ENCODE assay signal across 1 cellular context in genomic region chr3:492586-493296, GRCh38.
TF ChIP-seq lines count a peak whose summit lies in the region.

No MANE protein-coding gene starts in this region.

TF ChIP-seq in H1, 55 proteins besides CTCF, POLR2A, EP300 and RAD21 (continued from another document):
- TF ChIP-seq, protein P1, sequence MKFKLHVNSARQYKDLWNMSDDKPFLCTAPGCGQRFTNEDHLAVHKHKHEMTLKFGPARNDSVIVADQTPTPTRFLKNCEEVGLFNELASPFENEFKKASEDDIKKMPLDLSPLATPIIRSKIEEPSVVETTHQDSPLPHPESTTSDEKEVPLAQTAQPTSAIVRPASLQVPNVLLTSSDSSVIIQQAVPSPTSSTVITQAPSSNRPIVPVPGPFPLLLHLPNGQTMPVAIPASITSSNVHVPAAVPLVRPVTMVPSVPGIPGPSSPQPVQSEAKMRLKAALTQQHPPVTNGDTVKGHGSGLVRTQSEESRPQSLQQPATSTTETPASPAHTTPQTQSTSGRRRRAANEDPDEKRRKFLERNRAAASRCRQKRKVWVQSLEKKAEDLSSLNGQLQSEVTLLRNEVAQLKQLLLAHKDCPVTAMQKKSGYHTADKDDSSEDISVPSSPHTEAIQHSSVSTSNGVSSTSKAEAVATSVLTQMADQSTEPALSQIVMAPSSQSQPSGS (IDR thresholded peaks at IDR 0.05; ENCODE audit: low read length) = no peak
- no peak for TF ChIP-seq USF2 (IDR thresholded peaks at IDR 0.05; ENCODE audit: low read length)
- TF ChIP-seq ATF3 (IDR thresholded peaks at IDR 0.05; ENCODE audit: insufficient read depth, low read depth, low read length) = no peak
- no peak for TF ChIP-seq TAF1 (IDR thresholded peaks at IDR 0.05; ENCODE audit: low read depth, low read length)
- TF ChIP-seq EZH2 (IDR thresholded peaks at IDR 0.05; ENCODE audit: low read depth, low read length, severe bottlenecking) = no peak
- no peak for TF ChIP-seq RFX5 (IDR thresholded peaks at IDR 0.05; ENCODE audit: borderline replicate concordance, low read depth, low read length)
- no peak for TF ChIP-seq FOSL1 (IDR thresholded peaks at IDR 0.05; ENCODE audit: insufficient read depth, low read depth, low read length)
- TF ChIP-seq GABPA (IDR thresholded peaks at IDR 0.05; ENCODE audit: borderline replicate concordance, insufficient read depth, low read length) = no peak
- TF ChIP-seq CHD2 (IDR thresholded peaks at IDR 0.05; ENCODE audit: low read length) = no peak
